ENCODE assay signal across 21 cellular contexts in genomic region chr1:176617881-176618280, GRCh38.
DNase-seq lines count a peak whose midpoint lies in the region; ATAC-seq, FAIRE-seq and TF ChIP-seq lines count a peak whose summit lies in the region.
"Had no signal": no experiment of that assay in that cellular context is flagged by ENCODE, and none has a peak within 500 bp of the region (broad histone marks: within the 10 kb centered on the region; RNA-seq: fewer than 3 reads in every experiment).

No MANE protein-coding gene starts in this region.

- no peaks in the 10 kb centered on the region for H3K79me1 ChIP-seq in mesendoderm (ENCODE audit: low read length)

- no peak overlapping the region for H3K23ac ChIP-seq in mesendoderm (ENCODE audit: low read length)

- H3K36me3 Mint-ChIP-seq in astrocyte (ENCODE audit: low read depth, unreplicated experiment): no peaks in the 10 kb centered on the region
- no peaks in the 10 kb centered on the region for H3K36me3 Mint-ChIP-seq in type B pancreatic cell

- H3K18ac ChIP-seq in mesendoderm (ENCODE audit: low read length): no peak overlapping the region

- no peak overlapping the region for H3K9ac ChIP-seq in astrocyte (ENCODE audit: low read length)
- H3K9ac ChIP-seq in mesendoderm (ENCODE audit: low read length): no peak overlapping the region

- H3K36me3 ChIP-seq in astrocyte (ENCODE audit: insufficient read depth, low read length) (no peaks in the 10 kb centered on the region), mesendoderm (ENCODE audit: control insufficient read depth, insufficient read depth, low read length) (no peaks in the 10 kb centered on the region)
- H3K36me3 ChIP-seq: MG63, SJCRH30 had no signal

- H3K27me3 Mint-ChIP-seq in astrocyte (ENCODE audit: low read depth, unreplicated experiment) (no peaks in the 10 kb centered on the region), type B pancreatic cell (no peaks in the 10 kb centered on the region)

- H3K4me3 Mint-ChIP-seq in astrocyte (ENCODE audit: unreplicated experiment) (no peak overlapping the region), type B pancreatic cell (no peak overlapping the region)
- H3K4me3 Mint-ChIP-seq: B cell had no signal

- ATAC-seq in GM18909 (IDR thresholded peaks at IDR 0.05; ENCODE audit: poor library complexity, unreplicated experiment): no peak
- ATAC-seq: HepG2, K562 had no signal

- peak; percentile 3 for DNase-seq in EL
- peak; percentile 6 for DNase-seq in astrocyte (ENCODE audit: low read depth)
- DNase-seq in mesendoderm: peak; percentile 71
- DNase-seq in type B pancreatic cell (ENCODE audit: extremely low spot score, unreplicated experiment): no peak
- DNase-seq in C1 segment of cervical spinal cord (lab: John Stamatoyannopoulos, UW): no peak
- DNase-seq in pons (ENCODE audit: low spot score): no peak
- DNase-seq: DMS79, MG63, NCI-H1417, NCI-H1694 treated with DMSO at 0.1 percent for 48 hours, NCI-H446, NCI-H526, OCI-M1, SJCRH30, T-helper 1 cell had no signal

- TF ChIP-seq CTCF in astrocyte (IDR thresholded peaks at IDR 0.05; ENCODE audit: insufficient read depth, low read depth, low read length) (no peak), type B pancreatic cell (conservative IDR thresholded peaks at IDR 0.05) (no peak)

- H3K79me2 ChIP-seq in astrocyte (ENCODE audit: insufficient read depth, low read length) (no peaks in the 10 kb centered on the region), mesendoderm (ENCODE audit: control insufficient read depth, insufficient read depth, low read length) (no peaks in the 10 kb centered on the region)

- no peak for FAIRE-seq in astrocyte (lab: Jason Lieb, UNC)
- FAIRE-seq: GM19239, HepG2, K562, RCC 7860 had no signal

- H3K27me3 ChIP-seq in astrocyte (ENCODE audit: insufficient read depth, low read length) (no peaks in the 10 kb centered on the region), mesendoderm (ENCODE audit: insufficient read depth, low read length, poor library complexity) (no peaks in the 10 kb centered on the region)
- H3K27me3 ChIP-seq: MG63, SJCRH30 had no signal

- H3K4me2 ChIP-seq in astrocyte (ENCODE audit: low read length): no peak overlapping the region
- no peak overlapping the region for H3K4me2 ChIP-seq in mesendoderm (ENCODE audit: low read length)

- H3K27ac Mint-ChIP-seq in astrocyte (ENCODE audit: unreplicated experiment): peak overlapping the region; percentile 98
- H3K27ac Mint-ChIP-seq in type B pancreatic cell: no peak overlapping the region
- H3K27ac Mint-ChIP-seq: B cell had no signal

- H3K9me3 ChIP-seq in astrocyte (ENCODE audit: insufficient read depth, low read depth, low read length): no peaks in the 10 kb centered on the region
- H3K9me3 ChIP-seq: MG63, SJCRH30 had no signal

- H4K20me1 ChIP-seq in astrocyte (ENCODE audit: insufficient read depth, low read length): no peaks in the 10 kb centered on the region

- H3K27ac ChIP-seq in astrocyte (ENCODE audit: low read depth, low read length): no peak overlapping the region
- no peak overlapping the region for H3K27ac ChIP-seq in mesendoderm (ENCODE audit: low read depth, low read length)
- H3K27ac ChIP-seq: SJCRH30 had no signal

- H2BK5ac ChIP-seq in mesendoderm (ENCODE audit: low read length): no peak overlapping the region

- H4K8ac ChIP-seq in mesendoderm (ENCODE audit: low read depth, low read length): no peak overlapping the region

- H2BK15ac ChIP-seq in mesendoderm (replicated peaks; ENCODE audit: low read depth): no peak overlapping the region

- H3K56ac ChIP-seq in mesendoderm (ENCODE audit: low read length): no peak overlapping the region

- no peak overlapping the region for H2BK120ac ChIP-seq in mesendoderm (ENCODE audit: low read depth, low read length)

- H2AFZ ChIP-seq in astrocyte (ENCODE audit: low read depth, low read length): no peak overlapping the region

- H2AK5ac ChIP-seq in mesendoderm (ENCODE audit: low read length): no peak overlapping the region

- H3K4me3 ChIP-seq in astrocyte (ENCODE audit: insufficient read depth, low read depth, low read length) (no peak overlapping the region), mesendoderm (ENCODE audit: low read length) (no peak overlapping the region)
- H3K4me3 ChIP-seq: K562, MG63, SJCRH30 had no signal

- no peak overlapping the region for H4K5ac ChIP-seq in mesendoderm (ENCODE audit: low read length)

- H3K4me1 ChIP-seq in astrocyte (ENCODE audit: insufficient read depth, low read length): no peaks in the 10 kb centered on the region
- no peaks in the 10 kb centered on the region for H3K4me1 ChIP-seq in mesendoderm (ENCODE audit: control insufficient read depth, low read depth, low read length)
- H3K4me1 ChIP-seq: SJCRH30 had no signal

- H3K4ac ChIP-seq in mesendoderm (ENCODE audit: low read depth, low read length): no peak overlapping the region

- H3K4me1 Mint-ChIP-seq in astrocyte (ENCODE audit: low read depth, unreplicated experiment): peaks cover 32% of the 10 kb centered on the region
- H3K4me1 Mint-ChIP-seq in type B pancreatic cell (ENCODE audit: unreplicated experiment): no peaks in the 10 kb centered on the region
- H3K4me1 Mint-ChIP-seq: B cell had no signal

- H3K9me3 Mint-ChIP-seq in astrocyte (ENCODE audit: unreplicated experiment): peaks cover 7% of the 10 kb centered on the region
- H3K9me3 Mint-ChIP-seq in type B pancreatic cell: no peaks in the 10 kb centered on the region

Comparison
In these comparisons a context has a peak if more than half of its experiments do, and no peak if none do; other contexts are left out.
1. DNase-seq: peak in EL (single experiment), astrocyte (single experiment) and mesendoderm (single experiment); none in type B pancreatic cell (single experiment), C1 segment of cervical spinal cord (0 of 14) and pons (single experiment).